1 cellular context compared by ENCODE assay signal in the genomic region with DNA sequence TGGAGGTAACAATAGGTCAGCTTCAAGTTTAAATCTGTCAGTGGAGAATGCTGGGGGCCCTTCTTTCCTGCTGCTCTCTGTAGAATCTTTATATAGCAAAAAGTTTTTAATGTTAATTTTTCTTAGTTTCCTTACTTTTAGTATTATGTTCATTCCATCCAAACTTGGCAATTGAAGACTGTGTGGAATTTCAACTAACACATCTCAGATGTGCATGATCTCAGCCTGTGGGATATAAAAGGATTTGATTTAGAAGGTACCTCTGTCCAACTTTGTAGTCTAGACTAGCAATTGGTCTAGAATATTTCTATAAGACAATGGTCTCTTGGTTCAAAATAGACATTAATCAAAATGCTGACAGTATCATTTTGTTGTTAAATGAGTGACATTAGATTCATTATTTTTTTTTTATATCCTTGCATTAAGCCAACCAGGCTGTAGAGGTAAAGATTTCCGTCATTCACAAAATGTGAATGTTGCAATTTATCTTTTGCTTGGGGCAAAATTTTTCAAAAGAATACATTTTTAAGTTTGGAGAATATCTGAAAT.
TF ChIP-seq lines count a peak whose summit lies in the region.

No MANE protein-coding gene starts in this region.

TF ChIP-seq in HepG2, 621 proteins besides CTCF, POLR2A, EP300 and RAD21:
- TF ChIP-seq, protein P1, sequence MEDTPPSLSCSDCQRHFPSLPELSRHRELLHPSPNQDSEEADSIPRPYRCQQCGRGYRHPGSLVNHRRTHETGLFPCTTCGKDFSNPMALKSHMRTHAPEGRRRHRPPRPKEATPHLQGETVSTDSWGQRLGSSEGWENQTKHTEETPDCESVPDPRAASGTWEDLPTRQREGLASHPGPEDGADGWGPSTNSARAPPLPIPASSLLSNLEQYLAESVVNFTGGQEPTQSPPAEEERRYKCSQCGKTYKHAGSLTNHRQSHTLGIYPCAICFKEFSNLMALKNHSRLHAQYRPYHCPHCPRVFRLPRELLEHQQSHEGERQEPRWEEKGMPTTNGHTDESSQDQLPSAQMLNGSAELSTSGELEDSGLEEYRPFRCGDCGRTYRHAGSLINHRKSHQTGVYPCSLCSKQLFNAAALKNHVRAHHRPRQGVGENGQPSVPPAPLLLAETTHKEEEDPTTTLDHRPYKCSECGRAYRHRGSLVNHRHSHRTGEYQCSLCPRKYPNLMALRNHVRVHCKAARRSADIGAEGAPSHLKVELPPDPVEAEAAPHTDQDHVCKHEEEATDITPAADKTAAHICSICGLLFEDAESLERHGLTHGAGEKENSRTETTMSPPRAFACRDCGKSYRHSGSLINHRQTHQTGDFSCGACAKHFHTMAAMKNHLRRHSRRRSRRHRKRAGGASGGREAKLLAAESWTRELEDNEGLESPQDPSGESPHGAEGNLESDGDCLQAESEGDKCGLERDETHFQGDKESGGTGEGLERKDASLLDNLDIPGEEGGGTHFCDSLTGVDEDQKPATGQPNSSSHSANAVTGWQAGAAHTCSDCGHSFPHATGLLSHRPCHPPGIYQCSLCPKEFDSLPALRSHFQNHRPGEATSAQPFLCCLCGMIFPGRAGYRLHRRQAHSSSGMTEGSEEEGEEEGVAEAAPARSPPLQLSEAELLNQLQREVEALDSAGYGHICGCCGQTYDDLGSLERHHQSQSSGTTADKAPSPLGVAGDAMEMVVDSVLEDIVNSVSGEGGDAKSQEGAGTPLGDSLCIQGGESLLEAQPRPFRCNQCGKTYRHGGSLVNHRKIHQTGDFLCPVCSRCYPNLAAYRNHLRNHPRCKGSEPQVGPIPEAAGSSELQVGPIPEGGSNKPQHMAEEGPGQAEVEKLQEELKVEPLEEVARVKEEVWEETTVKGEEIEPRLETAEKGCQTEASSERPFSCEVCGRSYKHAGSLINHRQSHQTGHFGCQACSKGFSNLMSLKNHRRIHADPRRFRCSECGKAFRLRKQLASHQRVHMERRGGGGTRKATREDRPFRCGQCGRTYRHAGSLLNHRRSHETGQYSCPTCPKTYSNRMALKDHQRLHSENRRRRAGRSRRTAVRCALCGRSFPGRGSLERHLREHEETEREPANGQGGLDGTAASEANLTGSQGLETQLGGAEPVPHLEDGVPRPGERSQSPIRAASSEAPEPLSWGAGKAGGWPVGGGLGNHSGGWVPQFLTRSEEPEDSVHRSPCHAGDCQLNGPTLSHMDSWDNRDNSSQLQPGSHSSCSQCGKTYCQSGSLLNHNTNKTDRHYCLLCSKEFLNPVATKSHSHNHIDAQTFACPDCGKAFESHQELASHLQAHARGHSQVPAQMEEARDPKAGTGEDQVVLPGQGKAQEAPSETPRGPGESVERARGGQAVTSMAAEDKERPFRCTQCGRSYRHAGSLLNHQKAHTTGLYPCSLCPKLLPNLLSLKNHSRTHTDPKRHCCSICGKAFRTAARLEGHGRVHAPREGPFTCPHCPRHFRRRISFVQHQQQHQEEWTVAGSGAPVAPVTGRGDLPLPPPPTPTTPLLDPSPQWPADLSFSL (CRISPR knock-in tag; IDR thresholded peaks at IDR 0.05) = no peak
- TF ChIP-seq, protein P2, sequence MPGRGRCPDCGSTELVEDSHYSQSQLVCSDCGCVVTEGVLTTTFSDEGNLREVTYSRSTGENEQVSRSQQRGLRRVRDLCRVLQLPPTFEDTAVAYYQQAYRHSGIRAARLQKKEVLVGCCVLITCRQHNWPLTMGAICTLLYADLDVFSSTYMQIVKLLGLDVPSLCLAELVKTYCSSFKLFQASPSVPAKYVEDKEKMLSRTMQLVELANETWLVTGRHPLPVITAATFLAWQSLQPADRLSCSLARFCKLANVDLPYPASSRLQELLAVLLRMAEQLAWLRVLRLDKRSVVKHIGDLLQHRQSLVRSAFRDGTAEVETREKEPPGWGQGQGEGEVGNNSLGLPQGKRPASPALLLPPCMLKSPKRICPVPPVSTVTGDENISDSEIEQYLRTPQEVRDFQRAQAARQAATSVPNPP (CRISPR knock-in tag; IDR thresholded peaks at IDR 0.05) = no peak
- TF ChIP-seq MAFF (IDR thresholded peaks at IDR 0.05; ENCODE audit: low read depth, low read length) (peak; percentile 37; the same call in 1 of the 2 replicates), POLR2AphosphoS5 (IDR thresholded peaks at IDR 0.05; ENCODE audit: low read depth, low read length) (no peak), TEAD3 (CRISPR knock-in tag; optimal IDR thresholded peaks at IDR 0.05; ENCODE audit: borderline replicate concordance) (no peak), MAFK (conservative IDR thresholded peaks at IDR 0.05 in 1 of 2, IDR thresholded peaks at IDR 0.05 in 1 of 2; ENCODE audit: low read length in 2 of 2) (peak; percentile 28 to 78)
